In the genomic region with DNA sequence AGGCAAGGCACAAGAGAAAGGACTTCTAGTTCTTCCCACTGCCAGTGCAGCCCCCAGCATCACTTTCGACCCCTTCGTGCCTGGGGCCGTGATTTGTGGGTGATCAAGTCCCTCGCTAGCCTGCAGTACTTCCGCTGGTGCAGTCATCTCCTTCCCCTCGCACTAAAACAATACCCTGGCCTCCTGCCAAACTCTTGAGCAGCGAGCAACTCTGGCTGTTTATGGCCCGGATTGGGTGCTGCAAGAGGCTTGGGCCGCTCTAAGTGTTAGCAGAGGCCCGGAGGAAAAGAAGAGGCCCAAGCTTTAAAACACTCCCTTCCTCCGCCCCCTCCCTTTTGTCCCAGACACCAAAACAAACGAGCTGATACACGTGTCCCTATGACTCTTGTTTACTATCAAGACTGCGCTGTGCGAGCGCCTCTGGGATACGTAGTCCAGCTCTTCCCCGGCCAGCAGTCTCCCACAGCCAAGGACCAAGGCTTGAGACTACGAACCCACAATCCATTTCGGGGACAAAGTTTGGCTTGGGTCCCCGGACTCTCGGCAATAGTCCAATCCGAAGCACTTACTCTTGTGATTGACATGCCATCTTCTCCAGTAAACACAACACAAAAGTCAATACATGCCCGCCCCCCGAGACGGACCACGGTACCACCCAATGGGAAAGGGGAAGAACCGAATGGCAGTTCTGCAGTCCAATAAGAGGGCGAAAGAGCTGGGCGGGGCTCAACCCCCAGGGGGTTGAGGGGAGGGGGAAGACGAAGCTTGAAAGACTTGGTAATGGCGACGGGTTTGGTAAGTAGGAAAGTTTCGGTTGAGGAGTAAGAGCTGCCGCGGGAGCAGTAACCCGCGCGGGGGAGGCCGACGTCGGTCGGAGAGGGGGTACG, we compare ENCODE assay signal across 8 cellular contexts. TPM values are rescaled to one million over a fixed set of nuclear protein-coding genes. Genes with fewer than 3 reads are reported as not detected.
A peak's percentile ranks its signal among the peaks of the same experiment; 100 is the strongest.
DNase-seq lines count a peak whose midpoint lies in the region; ATAC-seq and TF ChIP-seq lines count a peak whose summit lies in the region.

A gene with protein sequence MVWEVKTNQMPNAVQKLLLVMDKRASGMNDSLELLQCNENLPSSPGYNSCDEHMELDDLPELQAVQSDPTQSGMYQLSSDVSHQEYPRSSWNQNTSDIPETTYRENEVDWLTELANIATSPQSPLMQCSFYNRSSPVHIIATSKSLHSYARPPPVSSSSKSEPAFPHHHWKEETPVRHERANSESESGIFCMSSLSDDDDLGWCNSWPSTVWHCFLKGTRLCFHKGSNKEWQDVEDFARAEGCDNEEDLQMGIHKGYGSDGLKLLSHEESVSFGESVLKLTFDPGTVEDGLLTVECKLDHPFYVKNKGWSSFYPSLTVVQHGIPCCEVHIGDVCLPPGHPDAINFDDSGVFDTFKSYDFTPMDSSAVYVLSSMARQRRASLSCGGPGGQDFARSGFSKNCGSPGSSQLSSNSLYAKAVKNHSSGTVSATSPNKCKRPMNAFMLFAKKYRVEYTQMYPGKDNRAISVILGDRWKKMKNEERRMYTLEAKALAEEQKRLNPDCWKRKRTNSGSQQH (plus strand): TSS at position 771 of the 887 bp plus-strand sequence. CDS start 10,891 bp downstream, outside the sequence.

- TF ChIP-seq POLR2A in heart left ventricle (IDR thresholded peaks at IDR 0.05) = peak; percentile 17 to 72

- H3K4me1 ChIP-seq in heart left ventricle = peaks cover 4 to 44% (median 30%) of the 10 kb centered on the region in 12 donors

- H3K4me1 Mint-ChIP-seq in type B pancreatic cell (ENCODE audit: unreplicated experiment) = peaks cover 10% of the 10 kb centered on the region

- H3K36me3 ChIP-seq in heart left ventricle = peaks cover 0 to 5% (median 0%) of the 10 kb centered on the region in 9 donors

- H3K9me3 Mint-ChIP-seq in type B pancreatic cell = no peaks in the 10 kb centered on the region

- H3K27ac Mint-ChIP-seq in type B pancreatic cell = peak within 1 kb of the TSS; percentile 100

- in situ Hi-C loops in GM13976 (cut with MboI; ENCODE audit: low sequenced_read_pairs, unreplicated experiment) = no loop called here

- H3K36me3 Mint-ChIP-seq in type B pancreatic cell = no peaks in the 10 kb centered on the region

- H3K4me3 Mint-ChIP-seq in type B pancreatic cell = peak within 1 kb of the TSS; percentile 99

- peak within 1 kb of the TSS; percentile 88 to 99 (median 96) for H3K27ac ChIP-seq in heart left ventricle

- ATAC-seq in HG02870 (IDR thresholded peaks at IDR 0.05; ENCODE audit: unreplicated experiment) = peak; percentile 89
- peak; percentile 93 to 96 (median 94) for ATAC-seq in heart left ventricle

- DNase-seq in GM13976 (ENCODE audit: low spot score) (peak; percentile 92), NCI-H146 treated with DMSO at 0.1 percent for 48 hours (lab: John Stamatoyannopoulos, UW; ENCODE audit: unreplicated experiment) (peak; percentile 99), amniotic epithelial cell (ENCODE audit: low read depth) (peak; percentile 100), heart left ventricle (peak; percentile 98 to 99 (median 99)), pons (ENCODE audit: low spot score) (peak; percentile 100), type B pancreatic cell (ENCODE audit: extremely low spot score, unreplicated experiment) (peak; percentile 97)

- TF ChIP-seq CTCF in GM13976 (IDR thresholded peaks at IDR 0.05; ENCODE audit: borderline replicate concordance, control extremely low read depth, extremely low read depth, insufficient read depth, missing control alignments) (no peak), heart left ventricle (IDR thresholded peaks at IDR 0.05) (no peak), type B pancreatic cell (conservative IDR thresholded peaks at IDR 0.05) (no peak)

- H3K27me3 ChIP-seq in heart left ventricle = no peaks in the 10 kb centered on the region

- WGBS in heart left ventricle, 4 donors = 0 to 1% (median 0%) methylated on average over 41 to 44 of the region's 44 CpGs

- no peaks in the 10 kb centered on the region for H3K9me3 ChIP-seq in heart left ventricle

- peaks cover 5% of the 10 kb centered on the region for H3K27me3 Mint-ChIP-seq in type B pancreatic cell

- peak within 1 kb of the TSS; percentile 73 to 98 (median 78) for H3K4me3 ChIP-seq in heart left ventricle

- intact Hi-C loops in T-helper 1 cell treated with Interleukin-12 subunit alpha and Interleukin-12 subunit beta and Interleukin-4 antibody, amounts not matched to agents 30 ng/mL and 1 ng/mL, for 36 hours (cut with micrococcal nuclease) = loop anchor here (1.0 to 5.0 kb wide), 25 partner anchors 18 to 1477 kb away; partner anchors contain the start of genes BCAP29, CCDC71L, COG5 and DLD
- intact Hi-C loops in heart left ventricle (cut with DNase I) = loop anchor here in 1 of 10 donors (5.0 kb wide), 1 partner anchor 881 kb away; no protein-coding TSS in a partner anchor

RNA-seq across cellular contexts. Expression of the gene that starts here (rescaled TPM):
- 26.8 and 30.8 TPM in 2 replicates for total RNA-seq in T-helper 1 cell treated with Interleukin-12 subunit alpha and Interleukin-12 subunit beta and Interleukin-4 antibody, amounts not matched to agents 30 ng/mL and 1 ng/mL, for 36 hours
- total RNA-seq in heart left ventricle = 10 to 100 TPM; 41.3 to 98.4 (median 60.8) TPM
- 10 to 100 TPM; 21.4 to 38.6 TPM for polyA plus RNA-seq in heart left ventricle
- 51.5 and 56.9 TPM in 2 replicates for total RNA-seq in type B pancreatic cell (ENCODE audit: low replicate concordance)

Comparison
In these comparisons a context has a peak if more than half of its experiments do, and no peak if none do; other contexts are left out.
1. Peak in every context shown above with its lines: DNase-seq, ATAC-seq, H3K4me3 ChIP-seq and H3K27ac ChIP-seq.